In genomic region chr3:170128259-170128976, GRCh38 we compare ENCODE assay signal across 8 cellular contexts. TPM values are rescaled to one million over a fixed set of nuclear protein-coding genes. Genes with fewer than 3 reads are reported as not detected.
A peak's percentile ranks its signal among the peaks of the same experiment; 100 is the strongest.
DNase-seq lines count a peak whose midpoint lies in the region; ATAC-seq, FAIRE-seq and TF ChIP-seq lines count a peak whose summit lies in the region.

No MANE protein-coding gene starts in this region.

- H3K36me3 Mint-ChIP-seq in brain = peaks cover 51% of the 10 kb centered on the region
- peaks cover 38% of the 10 kb centered on the region for H3K36me3 Mint-ChIP-seq in osteocyte (ENCODE audit: unreplicated experiment)

- H3K36me3 ChIP-seq in KOPT-K1 (ENCODE audit: insufficient read depth, low read length) (peaks cover 63% of the 10 kb centered on the region), psoas muscle (ENCODE audit: insufficient read depth in 1 of 2, low read depth in 1 of 2) (peaks cover 5 to 61% of the 10 kb centered on the region in 2 donors), MG63 (peaks cover 42% of the 10 kb centered on the region)

- H3K27ac ChIP-seq in KOPT-K1 (ENCODE audit: low read depth, low read length, poor library complexity, severe bottlenecking) (peak overlapping the region; percentile 55), psoas muscle (no peak overlapping the region)

- no peaks in the 10 kb centered on the region for H3K27me3 Mint-ChIP-seq in brain
- no peaks in the 10 kb centered on the region for H3K27me3 Mint-ChIP-seq in osteocyte (ENCODE audit: unreplicated experiment)

- no peak overlapping the region for H3K4me3 Mint-ChIP-seq in brain
- H3K4me3 Mint-ChIP-seq in osteocyte (ENCODE audit: unreplicated experiment) = no peak overlapping the region

- H3K4me1 ChIP-seq in psoas muscle = no peaks in the 10 kb centered on the region

- no peaks in the 10 kb centered on the region for H3K27me3 ChIP-seq in psoas muscle (ENCODE audit: insufficient read depth in 3 of 3, low read length in 2 of 3)
- H3K27me3 ChIP-seq in MG63 = no peaks in the 10 kb centered on the region

- no peak overlapping the region for H3K4me3 ChIP-seq in psoas muscle
- no peak overlapping the region for H3K4me3 ChIP-seq in MG63

- WGBS in psoas muscle, 3 donors = 64 to 82% (median 68%) methylated on average over 4 of the region's 4 CpGs

- FAIRE-seq in RCC 7860 (lab: Jason Lieb, UNC) = no peak

- H3K4me1 Mint-ChIP-seq in brain = peaks cover 24% of the 10 kb centered on the region
- peaks cover 2% of the 10 kb centered on the region for H3K4me1 Mint-ChIP-seq in osteocyte (ENCODE audit: unreplicated experiment)

- intact Hi-C loops in psoas muscle (cut with DNase I) = no loop called here

- peak; percentile 88 for ATAC-seq in GM18498 (IDR thresholded peaks at IDR 0.05; ENCODE audit: unreplicated experiment)
- ATAC-seq in GM21723 (IDR thresholded peaks at IDR 0.05; ENCODE audit: unreplicated experiment) = peak; percentile 91
- ATAC-seq in psoas muscle = no peak

- H3K9me3 ChIP-seq in KOPT-K1 (ENCODE audit: insufficient read depth, low read length, poor library complexity, severe bottlenecking) (peaks cover 14% of the 10 kb centered on the region), psoas muscle (peaks cover 10% of the 10 kb centered on the region), MG63 (no peaks in the 10 kb centered on the region)

- DNase-seq in psoas muscle (no peak), osteocyte (ENCODE audit: extremely low spot score, unreplicated experiment) (no peak), MG63 (no peak), RCC 7860 (ENCODE audit: low spot score) (no peak)

- peak overlapping the region in 3 of 5 experiments; percentile 41 to 50 (median 44) for H3K27ac Mint-ChIP-seq in brain
- H3K27ac Mint-ChIP-seq in osteocyte (ENCODE audit: unreplicated experiment) = no peak overlapping the region

- TF ChIP-seq CTCF in brain (conservative IDR thresholded peaks at IDR 0.05) (no peak), psoas muscle (IDR thresholded peaks at IDR 0.05) (no peak), osteocyte (IDR thresholded peaks at IDR 0.05) (no peak)

- H3K9me3 Mint-ChIP-seq in brain = peaks cover 0 to 6% (median under 1%) of the 10 kb centered on the region in 5 experiments
- no peaks in the 10 kb centered on the region for H3K9me3 Mint-ChIP-seq in osteocyte (ENCODE audit: unreplicated experiment)

RNA-seq across cellular contexts. Expression of gene PHC3, which starts 53.1 kb away (rescaled TPM):
- polyA plus RNA-seq in brain (ENCODE audit: insufficient read depth, low read depth, low replicate concordance) (5.3 TPM), psoas muscle (1 to 10 TPM; 4.0 to 9.9 (median 4.0) TPM)
- total RNA-seq in psoas muscle (10 to 100 TPM; 35.2 to 41.7 (median 38.9) TPM), osteocyte (52.3 and 63.8 TPM in 2 replicates)
- 9.5 and 11.1 TPM in 2 replicates for total RNA-seq in MG63 (2014; rRNA removed; shearing (Covaris generic); ENCODE audit: low replicate concordance)

Comparison
In these comparisons a context has a peak if more than half of its experiments do, and no peak if none do; other contexts are left out.
1. ATAC-seq: peak in GM18498 (single experiment) and GM21723 (single experiment); none in psoas muscle (0 of 4).